In genomic region chr12:16604853-16605252, GRCh38 we compare ENCODE assay signal across 12 cellular contexts. TPM values are rescaled to one million over a fixed set of nuclear protein-coding genes. Genes with fewer than 3 reads are reported as not detected.
DNase-seq lines count a peak whose midpoint lies in the region; ATAC-seq and TF ChIP-seq lines count a peak whose summit lies in the region.
"Had no signal": no experiment of that assay in that cellular context is flagged by ENCODE, and none has a peak within 500 bp of the region (broad histone marks: within the 10 kb centered on the region; RNA-seq: fewer than 3 reads in every experiment).

No MANE protein-coding gene starts in this region.

- H3K27ac Mint-ChIP-seq in stimulated activated naive B cell treated with anti-CD40 and anti-IgM and Interleukin-4, amounts not matched to agents 10 μg/mL and 1 μg/mL and 100 μg/mL, for 72 hours = no peak overlapping the region
- H3K27ac Mint-ChIP-seq: IgD-negative memory B cell had no signal

- no peak for TF ChIP-seq POLR2A in prostate gland (IDR thresholded peaks at IDR 0.05)

- intact Hi-C loops in prostate gland (cut with DNase I) = no loop called here

- H3K9ac ChIP-seq in SK-N-MC (ENCODE audit: insufficient read length) = no peak overlapping the region

- peaks cover 43 to 60% of the 10 kb centered on the region in 2 donors for H3K27me3 Mint-ChIP-seq in stimulated activated naive B cell treated with anti-CD40 and anti-IgM and Interleukin-4, amounts not matched to agents 10 μg/mL and 1 μg/mL and 100 μg/mL, for 72 hours

- H3K36me3 ChIP-seq in SK-N-MC (ENCODE audit: insufficient read depth, low read length) (peaks cover 5% of the 10 kb centered on the region), right atrium auricular region (no peaks in the 10 kb centered on the region), prostate gland (no peaks in the 10 kb centered on the region)
- H3K36me3 ChIP-seq: brain microvascular endothelial cell had no signal

- H3K27ac ChIP-seq in SK-N-MC (peak overlapping the region; percentile 55), right atrium auricular region (peak overlapping the region; percentile 46 to 55), prostate gland (peak overlapping the region in 1 of 2 donors; percentile 48)
- H3K27ac ChIP-seq: brain microvascular endothelial cell had no signal

- H3K4me1 ChIP-seq in right atrium auricular region (peaks cover 0 to 6% of the 10 kb centered on the region in 2 donors), prostate gland (replicated peaks) (no peaks in the 10 kb centered on the region)

- H3K4me3 ChIP-seq in SK-N-MC = peak overlapping the region; percentile 81
- H3K4me3 ChIP-seq in right atrium auricular region = peak overlapping the region; percentile 33 to 48
- peak overlapping the region; percentile 23 to 32 for H3K4me3 ChIP-seq in prostate gland

- no peaks in the 10 kb centered on the region for H3K9me3 ChIP-seq in SK-N-MC (ENCODE audit: low read depth, low read length)
- H3K9me3 ChIP-seq in right atrium auricular region = no peaks in the 10 kb centered on the region
- H3K9me3 ChIP-seq in prostate gland = no peaks in the 10 kb centered on the region

- H3K27me3 ChIP-seq in right atrium auricular region (peaks cover 0 to 17% of the 10 kb centered on the region in 2 donors), prostate gland (replicated peaks; ENCODE audit: insufficient read depth) (no peaks in the 10 kb centered on the region)

- 30% methylated on average over 17 of the region's 17 CpGs for WGBS in prostate gland

- H3K9me3 Mint-ChIP-seq in stimulated activated naive B cell treated with anti-CD40 and anti-IgM and Interleukin-4, amounts not matched to agents 10 μg/mL and 1 μg/mL and 100 μg/mL, for 72 hours = no peaks in the 10 kb centered on the region

- H3K4me1 Mint-ChIP-seq in stimulated activated naive B cell treated with anti-CD40 and anti-IgM and Interleukin-4, amounts not matched to agents 10 μg/mL and 1 μg/mL and 100 μg/mL, for 72 hours = peaks cover 3 to 6% of the 10 kb centered on the region in 2 donors

- no peaks in the 10 kb centered on the region for H3K36me3 Mint-ChIP-seq in stimulated activated naive B cell treated with anti-CD40 and anti-IgM and Interleukin-4, amounts not matched to agents 10 μg/mL and 1 μg/mL and 100 μg/mL, for 72 hours

- no peak for TF ChIP-seq CTCF in right atrium auricular region (IDR thresholded peaks at IDR 0.05)
- TF ChIP-seq CTCF in prostate gland (IDR thresholded peaks at IDR 0.05) = no peak

- no peak overlapping the region for H3K4me3 Mint-ChIP-seq in stimulated activated naive B cell treated with anti-CD40 and anti-IgM and Interleukin-4, amounts not matched to agents 10 μg/mL and 1 μg/mL and 100 μg/mL, for 72 hours

- peak; percentile 71 for DNase-seq in DMS53 treated with DMSO at 0.1 percent for 48 hours (lab: John Stamatoyannopoulos, UW; ENCODE audit: unreplicated experiment)
- DNase-seq in SK-N-MC (ENCODE audit: low read depth, low spot score) = no peak
- DNase-seq in right atrium auricular region (ENCODE audit: low spot score) = no peak
- DNase-seq in prostate gland (ENCODE audit: low spot score) = no peak
- DNase-seq in central memory CD4-positive, alpha-beta T cell = no peak
- no peak for DNase-seq in stimulated activated naive B cell treated with anti-CD40 and anti-IgM and Interleukin-4, amounts not matched to agents 10 μg/mL and 1 μg/mL and 100 μg/mL, for 72 hours
- no peak for DNase-seq in SHP77 treated with DMSO at 0.1 percent for 48 hours (lab: John Stamatoyannopoulos, UW)
- DNase-seq in T-helper 1 cell = no peak
- DNase-seq: brain microvascular endothelial cell; stimulated activated CD4-positive, alpha-beta T cell treated with anti-CD3 and anti-CD28 coated beads, Interleukin-15, amount 100 ng/mL, for 24 hours had no signal

- no peak for ATAC-seq in stimulated activated naive B cell treated with anti-CD40 and anti-IgM and Interleukin-4, amounts not matched to agents 10 μg/mL and 1 μg/mL and 100 μg/mL, for 72 hours (replicated peaks)

RNA-seq across cellular contexts. Expression of gene LMO3, which starts 1.1 kb away (rescaled TPM):
- total RNA-seq in right atrium auricular region (10 to 100 TPM in 1 of 2 donors, 1 to 10 TPM in 1; 8.2 to 12.4 TPM), prostate gland (1 to 10 TPM; 3.7 to 9.6 TPM)
- total RNA-seq: RPMI7951 had no signal

Comparison
In these comparisons a context has a peak if more than half of its experiments do, and no peak if none do; other contexts are left out.
1. H3K4me3 ChIP-seq: peak in every context shown above with its lines; median percentile 81 in SK-N-MC; 40 in right atrium auricular region; 28 in prostate gland.